In genomic region chr11:1883342-1884122, GRCh38 we compare ENCODE assay signal across 1 cellular context.
TF ChIP-seq lines count a peak whose summit lies in the region.

No MANE protein-coding gene starts in this region.

TF ChIP-seq in H1, 55 proteins besides CTCF, POLR2A, EP300 and RAD21:
- TF ChIP-seq CHD1 (IDR thresholded peaks at IDR 0.05; ENCODE audit: low read depth, low read length) (no peak), POLR2AphosphoS5 (IDR thresholded peaks at IDR 0.05; ENCODE audit: low read depth, low read length) (no peak), MAFK (IDR thresholded peaks at IDR 0.05; ENCODE audit: low read depth, low read length) (no peak), BCL11A (IDR thresholded peaks at IDR 0.05; ENCODE audit: low read depth in 2 of 2, low read length in 2 of 2) (no peak), ZNF274 (IDR thresholded peaks at IDR 0.05; ENCODE audit: borderline replicate concordance, extremely low read depth, low read length) (no peak), CBX5 (IDR thresholded peaks at IDR 0.05; ENCODE audit: low read depth, low read length) (no peak), BACH1 (IDR thresholded peaks at IDR 0.05; ENCODE audit: low read length) (no peak)
- TF ChIP-seq, protein P1, sequence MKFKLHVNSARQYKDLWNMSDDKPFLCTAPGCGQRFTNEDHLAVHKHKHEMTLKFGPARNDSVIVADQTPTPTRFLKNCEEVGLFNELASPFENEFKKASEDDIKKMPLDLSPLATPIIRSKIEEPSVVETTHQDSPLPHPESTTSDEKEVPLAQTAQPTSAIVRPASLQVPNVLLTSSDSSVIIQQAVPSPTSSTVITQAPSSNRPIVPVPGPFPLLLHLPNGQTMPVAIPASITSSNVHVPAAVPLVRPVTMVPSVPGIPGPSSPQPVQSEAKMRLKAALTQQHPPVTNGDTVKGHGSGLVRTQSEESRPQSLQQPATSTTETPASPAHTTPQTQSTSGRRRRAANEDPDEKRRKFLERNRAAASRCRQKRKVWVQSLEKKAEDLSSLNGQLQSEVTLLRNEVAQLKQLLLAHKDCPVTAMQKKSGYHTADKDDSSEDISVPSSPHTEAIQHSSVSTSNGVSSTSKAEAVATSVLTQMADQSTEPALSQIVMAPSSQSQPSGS (IDR thresholded peaks at IDR 0.05; ENCODE audit: low read length) = no peak
